Comparison of ENCODE assay signal across 25 cellular contexts in the genomic region with DNA sequence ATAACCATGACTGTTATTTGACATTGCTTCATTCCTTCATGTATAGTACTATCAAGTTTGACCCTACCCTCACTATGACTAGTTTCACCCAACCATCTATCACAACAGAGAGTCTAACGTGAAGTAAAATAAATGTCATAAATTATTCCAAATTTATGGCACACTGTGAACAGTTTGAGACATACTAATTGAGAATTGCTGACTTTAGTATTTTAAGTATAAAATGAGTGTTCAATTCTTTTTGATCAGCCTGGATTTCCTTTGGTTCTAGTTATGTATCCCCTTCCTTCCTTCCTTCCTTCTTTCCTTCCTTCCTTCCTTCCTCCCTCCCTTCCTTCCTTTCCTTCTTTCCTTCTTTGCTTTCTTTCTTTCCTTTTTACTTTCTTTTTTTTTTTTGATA. TPM values are rescaled to one million over a fixed set of nuclear protein-coding genes. Genes with fewer than 3 reads are reported as not detected.
DNase-seq lines count a peak whose midpoint lies in the region; ATAC-seq, FAIRE-seq and TF ChIP-seq lines count a peak whose summit lies in the region.
"Had no signal": no experiment of that assay in that cellular context is flagged by ENCODE, and none has a peak within 500 bp of the region (broad histone marks: within the 10 kb centered on the region; RNA-seq: fewer than 3 reads in every experiment).

No MANE protein-coding gene starts in this region.

- H3K27me3 Mint-ChIP-seq in T-helper 17 cell (peaks cover 29% of the 10 kb centered on the region), endothelial cell (ENCODE audit: unreplicated experiment) (no peaks in the 10 kb centered on the region)

- 4% methylated on average over 1 of the region's 1 CpG for WGBS in HepG2 (ENCODE audit: low lambda C conversion rate)
- WGBS in right lobe of liver (ENCODE audit: insufficient coverage, low coverage, low lambda C conversion rate, missing lambda C conversion rate): 47% methylated on average over 1 of the region's 1 CpG

- no peaks in the 10 kb centered on the region for H3K9me3 Mint-ChIP-seq in endothelial cell (ENCODE audit: unreplicated experiment)
- H3K9me3 Mint-ChIP-seq: CD14-positive monocyte; CD4-positive, alpha-beta T cell; CD8-positive, alpha-beta memory T cell had no signal

- TF ChIP-seq POLR2A in HepG2 (IDR thresholded peaks at IDR 0.05; ENCODE audit: insufficient read depth in 1 of 2, low read depth in 2 of 2, low read length in 2 of 2) (no peak), right lobe of liver (IDR thresholded peaks at IDR 0.05) (no peak)

- intact Hi-C loops in HepG2 (cut with micrococcal nuclease; ENCODE audit: unreplicated experiment): no loop called here
- intact Hi-C loops in right lobe of liver (cut with DNase I): no loop called here

- H3K27ac ChIP-seq in HepG2 (ENCODE audit: extremely low read length, insufficient read depth, low read length) (no peak overlapping the region), right lobe of liver (no peak overlapping the region)
- H3K27ac ChIP-seq: BLaER1 treated with 17β-estradiol and CSF1 and Interleukin-3, amounts not matched to agents 10 nM and 100 nM; GM23248 had no signal

- no TSS peak for BruUV-seq in HepG2 (replicated peaks; lab: Mats Ljungman, UMichigan)

- TF ChIP-seq EP300 in HepG2 (IDR thresholded peaks at IDR 0.05; ENCODE audit: low read depth in 2 of 2, low read length in 2 of 2) (no peak), HepG2 (CRISPR knock-in tag; IDR thresholded peaks at IDR 0.05; ENCODE audit: borderline replicate concordance) (no peak)

- H3K4me3 ChIP-seq in HepG2 (replicated peaks in 1 of 3; ENCODE audit: insufficient read depth in 1 of 3, low read depth in 2 of 3, low read length in 3 of 3): no peak overlapping the region
- no peak overlapping the region for H3K4me3 ChIP-seq in right lobe of liver
- H3K4me3 ChIP-seq: BLaER1 treated with 17β-estradiol and CSF1 and Interleukin-3, amounts not matched to agents 10 nM and 100 nM; GM12878; GM23248 had no signal

- TF ChIP-seq CTCF in HepG2 (CRISPR knock-in tag; IDR thresholded peaks at IDR 0.05): no peak
- no peak for TF ChIP-seq CTCF in right lobe of liver (IDR thresholded peaks at IDR 0.05)
- no peak for TF ChIP-seq CTCF in endothelial cell (IDR thresholded peaks at IDR 0.05; ENCODE audit: unreplicated experiment)

- no peaks in the 10 kb centered on the region for H4K20me1 ChIP-seq in HepG2 (ENCODE audit: insufficient read depth, low read length)
- H4K20me1 ChIP-seq: BLaER1 treated with 17β-estradiol and CSF1 and Interleukin-3, amounts not matched to agents 10 nM and 100 nM had no signal

- CTCF ChIA-PET in HepG2 (lab: Yijun Ruan, JAX; ENCODE audit: low intra/inter-chr PET ratio, low total read pairs): no interaction called here

- H3K4me1 ChIP-seq in HepG2 (ENCODE audit: insufficient read depth, low read length) (no peaks in the 10 kb centered on the region), right lobe of liver (no peaks in the 10 kb centered on the region)
- H3K4me1 ChIP-seq: BE2C had no signal

- POLR2A ChIA-PET in HepG2 (lab: Yijun Ruan, JAX): no interaction called here

- H3K9ac ChIP-seq in HepG2 (ENCODE audit: insufficient read depth, low read depth, low read length): no peak overlapping the region
- H3K9ac ChIP-seq: BLaER1 treated with 17β-estradiol and CSF1 and Interleukin-3, amounts not matched to agents 10 nM and 100 nM; GM23248 had no signal

- no peaks in the 10 kb centered on the region for H3K9me3 ChIP-seq in HepG2 (ENCODE audit: low read length)
- H3K9me3 ChIP-seq in right lobe of liver: no peaks in the 10 kb centered on the region
- no peaks in the 10 kb centered on the region for H3K9me3 ChIP-seq in T-helper 17 cell (ENCODE audit: control insufficient read depth, low read length, poor library complexity, severe bottlenecking)
- H3K9me3 ChIP-seq: BE2C; BLaER1 treated with 17β-estradiol and CSF1 and Interleukin-3, amounts not matched to agents 10 nM and 100 nM had no signal

- peak overlapping the region; percentile 84 for H3K27ac Mint-ChIP-seq in T-helper 17 cell
- H3K27ac Mint-ChIP-seq in endothelial cell (ENCODE audit: unreplicated experiment): peak overlapping the region; percentile 15
- H3K27ac Mint-ChIP-seq: CD14-positive monocyte; CD4-positive, alpha-beta T cell; CD8-positive, alpha-beta memory T cell had no signal

- H2AFZ ChIP-seq in HepG2 (ENCODE audit: low read length): no peak overlapping the region
- H2AFZ ChIP-seq: GM23248 had no signal

- H3K4me1 Mint-ChIP-seq in T-helper 17 cell (peaks cover 2% of the 10 kb centered on the region), endothelial cell (ENCODE audit: unreplicated experiment) (no peaks in the 10 kb centered on the region)
- H3K4me1 Mint-ChIP-seq: CD8-positive, alpha-beta memory T cell had no signal

- in situ Hi-C loops in HepG2 (cut with HindIII; ENCODE audit: extremely low pct_ligation_motif_present, low pct_unique_long_range_greater_than_20kb): no loop called here

- no peak for ATAC-seq in HepG2
- ATAC-seq in right lobe of liver: no peak
- no peak for ATAC-seq in T-helper 17 cell
- ATAC-seq: GM12878 had no signal

- no peak for DNase-seq in HepG2 (ENCODE audit: low spot score)
- DNase-seq in right lobe of liver: no peak
- no peak for DNase-seq in T-helper 17 cell
- no peak for DNase-seq in endothelial cell (ENCODE audit: low spot score)
- DNase-seq in NCI-H524 treated with DMSO at 0.1 percent for 48 hours (lab: John Stamatoyannopoulos, UW): no peak
- DNase-seq in HuH-7 (ENCODE audit: low spot score): no peak
- no peak for DNase-seq in NCI-H748 treated with DMSO at 0.1 percent for 48 hours (lab: John Stamatoyannopoulos, UW)
- DNase-seq: 8988T; BE2C; CD4-positive, alpha-beta T cell; CD8-positive, alpha-beta memory T cell; DMS 273 treated with DMSO at 0.1 percent for 48 hours; DMS79; EL; GDM1; GM23248; H7; HCEC 1CT had no signal

- H3K4me2 ChIP-seq in HepG2 (ENCODE audit: low read depth, low read length): no peak overlapping the region
- H3K4me2 ChIP-seq: BLaER1 treated with 17β-estradiol and CSF1 and Interleukin-3, amounts not matched to agents 10 nM and 100 nM had no signal

- H3K36me3 Mint-ChIP-seq in T-helper 17 cell (ENCODE audit: low read depth) (peaks cover 7% of the 10 kb centered on the region), endothelial cell (ENCODE audit: low read depth, unreplicated experiment) (no peaks in the 10 kb centered on the region)

- H3K36me3 ChIP-seq in HepG2 (replicated peaks in 1 of 2; ENCODE audit: control insufficient read depth in 1 of 2, insufficient read depth in 2 of 2, low read length in 2 of 2) (no peaks in the 10 kb centered on the region), right lobe of liver (peaks cover 0 to 2% (median 0%) of the 10 kb centered on the region in 4 donors)
- H3K36me3 ChIP-seq: BE2C; BLaER1 treated with 17β-estradiol and CSF1 and Interleukin-3, amounts not matched to agents 10 nM and 100 nM had no signal

- H3K27me3 ChIP-seq in HepG2 (ENCODE audit: control insufficient read depth in 1 of 2, insufficient read depth in 2 of 2, low read length in 2 of 2) (no peaks in the 10 kb centered on the region; a peak in 1 of 5 replicates), right lobe of liver (no peaks in the 10 kb centered on the region)
- H3K27me3 ChIP-seq: BLaER1 treated with 17β-estradiol and CSF1 and Interleukin-3, amounts not matched to agents 10 nM and 100 nM had no signal

- FAIRE-seq in HepG2 (lab: Jason Lieb, UNC): no peak
- FAIRE-seq: D721Med, GM12878, GM19239, H1 had no signal

- TF ChIP-seq RAD21 in HepG2 (CRISPR knock-in tag; IDR thresholded peaks at IDR 0.05): no peak

- no peaks in the 10 kb centered on the region for H3K79me2 ChIP-seq in HepG2 (ENCODE audit: insufficient read depth, low read length)

- H3K4me3 Mint-ChIP-seq in T-helper 17 cell: no peak overlapping the region
- H3K4me3 Mint-ChIP-seq in endothelial cell (ENCODE audit: unreplicated experiment): no peak overlapping the region
- H3K4me3 Mint-ChIP-seq: CD14-positive monocyte; CD4-positive, alpha-beta T cell; CD8-positive, alpha-beta memory T cell had no signal

RNA-seq across cellular contexts. Expression of gene CR1, which starts 14.5 kb away (rescaled TPM):
- total RNA-seq in HepG2 (2016; rRNA removed; fragmentation: Illumina TruSeq; extraction: Trizol) (not detected in 2 replicates), right lobe of liver (1 to 10 TPM; 1.1 to 7.8 (median 2.0) TPM), T-helper 17 cell (10 to 100 TPM; 27.6 to 28.3 TPM), endothelial cell (ENCODE audit: unreplicated experiment) (0.51 TPM)
- not detected in 2 replicates for total RNA-seq in HepG2 (2016; cell fraction: cytosol; rRNA removed; fragmentation: Illumina TruSeq; extraction: Trizol; ENCODE audit: low read depth)
- not detected in 2 replicates for total RNA-seq in HepG2 (2016; cell fraction: insoluble cytoplasmic fraction; rRNA removed; fragmentation: Illumina TruSeq; extraction: Trizol)
- not detected in 2 replicates for total RNA-seq in HepG2 (2016; cell fraction: membrane; rRNA removed; fragmentation: Illumina TruSeq; extraction: Trizol)
- not detected in 2 replicates for total RNA-seq in HepG2 (2016; cell fraction: nucleus; rRNA removed; fragmentation: Illumina TruSeq; extraction: Trizol)
- not detected in 2 replicates for polyA plus RNA-seq in HepG2 (2011; rRNA removed)
- polyA plus RNA-seq in HepG2 (2011; cell fraction: cytosol; rRNA removed): not detected in 2 replicates
- not detected in 2 replicates for polyA plus RNA-seq in HepG2 (2011; cell fraction: nucleus; rRNA removed)
- polyA plus RNA-seq in HepG2 (2012): not detected in 2 replicates
- not detected in 2 replicates for polyA plus RNA-seq in HepG2 (2016; cell fraction: cytosol; fragmentation: Illumina TruSeq; extraction: Trizol; ENCODE audit: low read depth)
- not detected in 2 replicates for polyA plus RNA-seq in HepG2 (2016; cell fraction: insoluble cytoplasmic fraction; fragmentation: Illumina TruSeq; extraction: Trizol; ENCODE audit: low read depth)
- polyA plus RNA-seq in HepG2 (2016; cell fraction: membrane; fragmentation: Illumina TruSeq; extraction: Trizol; ENCODE audit: low read depth): not detected in 2 replicates
- not detected in 2 replicates for polyA plus RNA-seq in HepG2 (2016; cell fraction: nucleus; fragmentation: Illumina TruSeq; extraction: Trizol; ENCODE audit: insufficient read depth, low read depth)
- not detected in 2 replicates for polyA minus RNA-seq in HepG2 (2011; rRNA and poly(A)+ RNA removed; ENCODE audit: low replicate concordance)
- not detected in 2 replicates for polyA minus RNA-seq in HepG2 (2011; cell fraction: cytosol; rRNA and poly(A)+ RNA removed)
- not detected in 2 replicates for polyA minus RNA-seq in HepG2 (2011; cell fraction: nucleus; rRNA and poly(A)+ RNA removed)
- total RNA-seq: A673, GM23248 had no signal
- polyA plus RNA-seq: GM23248 had no signal

RNA-seq across cellular contexts. Expression of gene CR2, which starts 56.3 kb away (rescaled TPM):
- total RNA-seq in HepG2 (2016; rRNA removed; fragmentation: Illumina TruSeq; extraction: Trizol) (not detected in 2 replicates), right lobe of liver (under 1 TPM in 1 of 6 experiments, not detected in 5; 0.07 TPM), T-helper 17 cell (1 to 10 TPM; 2.1 to 3.8 TPM), endothelial cell (ENCODE audit: unreplicated experiment) (not detected)
- not detected in 2 replicates for total RNA-seq in HepG2 (2016; cell fraction: cytosol; rRNA removed; fragmentation: Illumina TruSeq; extraction: Trizol; ENCODE audit: low read depth)
- not detected in 2 replicates for total RNA-seq in HepG2 (2016; cell fraction: insoluble cytoplasmic fraction; rRNA removed; fragmentation: Illumina TruSeq; extraction: Trizol)
- not detected in 2 replicates for total RNA-seq in HepG2 (2016; cell fraction: membrane; rRNA removed; fragmentation: Illumina TruSeq; extraction: Trizol)
- not detected in 2 replicates for total RNA-seq in HepG2 (2016; cell fraction: nucleus; rRNA removed; fragmentation: Illumina TruSeq; extraction: Trizol)
- not detected in 2 replicates for polyA plus RNA-seq in HepG2 (2011; rRNA removed)
- polyA plus RNA-seq in HepG2 (2011; cell fraction: cytosol; rRNA removed): not detected in 2 replicates
- polyA plus RNA-seq in HepG2 (2011; cell fraction: nucleus; rRNA removed): 0.05 TPM in 1 of 2 replicates, not detected in the other
- polyA plus RNA-seq in HepG2 (2012): not detected in 2 replicates
- polyA plus RNA-seq in HepG2 (2016; cell fraction: cytosol; fragmentation: Illumina TruSeq; extraction: Trizol; ENCODE audit: low read depth): not detected in 2 replicates
- not detected in 2 replicates for polyA plus RNA-seq in HepG2 (2016; cell fraction: insoluble cytoplasmic fraction; fragmentation: Illumina TruSeq; extraction: Trizol; ENCODE audit: low read depth)
- not detected in 2 replicates for polyA plus RNA-seq in HepG2 (2016; cell fraction: membrane; fragmentation: Illumina TruSeq; extraction: Trizol; ENCODE audit: low read depth)
- not detected in 2 replicates for polyA plus RNA-seq in HepG2 (2016; cell fraction: nucleus; fragmentation: Illumina TruSeq; extraction: Trizol; ENCODE audit: insufficient read depth, low read depth)
- polyA minus RNA-seq in HepG2 (2011; rRNA and poly(A)+ RNA removed; ENCODE audit: low replicate concordance): not detected in 2 replicates
- not detected in 2 replicates for polyA minus RNA-seq in HepG2 (2011; cell fraction: cytosol; rRNA and poly(A)+ RNA removed)
- polyA minus RNA-seq in HepG2 (2011; cell fraction: nucleus; rRNA and poly(A)+ RNA removed): not detected in 2 replicates
- total RNA-seq: A673, GM23248 had no signal
- polyA plus RNA-seq: GM23248 had no signal
